ENCODE assay signal across 8 cellular contexts in genomic region chr10:70132098-70133029, GRCh38. TPM values are rescaled to one million over a fixed set of nuclear protein-coding genes. Genes with fewer than 3 reads are reported as not detected.
DNase-seq lines count a peak whose midpoint lies in the region; ATAC-seq lines count a peak whose summit lies in the region.

Gene AIFM2 (minus strand): TSS chr10:70132825. CDS start chr10:70124084, 8,741 bp downstream.

- peak within 1 kb of the TSS; percentile 87 for H3K27ac Mint-ChIP-seq in activated CD4-positive, alpha-beta T cell treated with anti-CD3 and anti-CD28 coated beads, Interleukin-2, amount 10 ng/mL, durations not matched to agents 24 days and 14 days
- peak within 1 kb of the TSS; percentile 94 for H3K27ac Mint-ChIP-seq in stimulated activated naive CD8-positive, alpha-beta T cell treated with anti-CD3 and anti-CD28 coated beads, Interleukin-15, Interleukin-2, amounts not matched to agents 100 ng/mL and 50 ng/mL, for 24 hours

- H3K27me3 ChIP-seq in effector memory CD4-positive, alpha-beta T cell (replicated peaks; ENCODE audit: control insufficient read depth, insufficient read depth, low read length, poor library complexity, severe bottlenecking), result no peaks in the 10 kb centered on the region

- H3K27ac ChIP-seq in effector memory CD4-positive, alpha-beta T cell (ENCODE audit: insufficient read depth, low read length, poor library complexity, severe bottlenecking), result no peak within 1 kb of the TSS

- H3K27me3 Mint-ChIP-seq in activated CD4-positive, alpha-beta T cell treated with anti-CD3 and anti-CD28 coated beads, Interleukin-2, amount 10 ng/mL, durations not matched to agents 24 days and 14 days, result peaks cover 2% of the 10 kb centered on the region
- H3K27me3 Mint-ChIP-seq in stimulated activated naive CD8-positive, alpha-beta T cell treated with anti-CD3 and anti-CD28 coated beads, Interleukin-15, Interleukin-2, amounts not matched to agents 100 ng/mL and 50 ng/mL, for 24 hours, result no peaks in the 10 kb centered on the region

- H3K4me3 ChIP-seq in effector memory CD4-positive, alpha-beta T cell (ENCODE audit: insufficient read depth, low read depth, low read length, poor library complexity, severe bottlenecking), result peak within 1 kb of the TSS; percentile 62

- no peaks in the 10 kb centered on the region for H3K9me3 Mint-ChIP-seq in activated CD4-positive, alpha-beta T cell treated with anti-CD3 and anti-CD28 coated beads, Interleukin-2, amount 10 ng/mL, durations not matched to agents 24 days and 14 days
- no peaks in the 10 kb centered on the region for H3K9me3 Mint-ChIP-seq in stimulated activated naive CD8-positive, alpha-beta T cell treated with anti-CD3 and anti-CD28 coated beads, Interleukin-15, Interleukin-2, amounts not matched to agents 100 ng/mL and 50 ng/mL, for 24 hours

- H3K4me1 ChIP-seq in effector memory CD4-positive, alpha-beta T cell (ENCODE audit: control insufficient read depth, insufficient read depth, low read length, poor library complexity, severe bottlenecking), result peaks cover 9% of the 10 kb centered on the region

- peak; percentile 75 for ATAC-seq in GM21717 (IDR thresholded peaks at IDR 0.05; ENCODE audit: unreplicated experiment)

- no peaks in the 10 kb centered on the region for H3K9me3 ChIP-seq in effector memory CD4-positive, alpha-beta T cell (ENCODE audit: control insufficient read depth, low read length)

- peak; percentile 23 for DNase-seq in DMS79 treated with DMSO at 0.1 percent for 48 hours (lab: John Stamatoyannopoulos, UW)
- no peak for DNase-seq in DMS79 (lab: John Stamatoyannopoulos, UW)
- peak; percentile 73 for DNase-seq in HuH-7 (ENCODE audit: low spot score)
- peak; percentile 82 for DNase-seq in activated CD4-positive, alpha-beta T cell treated with anti-CD3 and anti-CD28 coated beads, Interleukin-2, amount 10 ng/mL, durations not matched to agents 24 days and 14 days
- no peak for DNase-seq in effector memory CD4-positive, alpha-beta T cell
- peak; percentile 37 for DNase-seq in medulla oblongata (ENCODE audit: extremely low spot score)

- intact Hi-C loops in activated CD4-positive, alpha-beta T cell treated with anti-CD3 and anti-CD28 coated beads, Interleukin-2, amount 10 ng/mL, durations not matched to agents 24 days and 14 days (cut with micrococcal nuclease), result loop anchor here (1.0 kb wide), 1 partner anchor 14 kb away; the partner anchor contains the start of gene TYSND1

- peak within 1 kb of the TSS; percentile 88 for H3K4me3 Mint-ChIP-seq in activated CD4-positive, alpha-beta T cell treated with anti-CD3 and anti-CD28 coated beads, Interleukin-2, amount 10 ng/mL, durations not matched to agents 24 days and 14 days
- peak within 1 kb of the TSS; percentile 90 for H3K4me3 Mint-ChIP-seq in stimulated activated naive CD8-positive, alpha-beta T cell treated with anti-CD3 and anti-CD28 coated beads, Interleukin-15, Interleukin-2, amounts not matched to agents 100 ng/mL and 50 ng/mL, for 24 hours

- H3K36me3 ChIP-seq in effector memory CD4-positive, alpha-beta T cell (ENCODE audit: control insufficient read depth, insufficient read depth, low read length), result no peaks in the 10 kb centered on the region

- H3K4me1 Mint-ChIP-seq in activated CD4-positive, alpha-beta T cell treated with anti-CD3 and anti-CD28 coated beads, Interleukin-2, amount 10 ng/mL, durations not matched to agents 24 days and 14 days, result peaks cover 13% of the 10 kb centered on the region
- peaks cover 30% of the 10 kb centered on the region for H3K4me1 Mint-ChIP-seq in stimulated activated naive CD8-positive, alpha-beta T cell treated with anti-CD3 and anti-CD28 coated beads, Interleukin-15, Interleukin-2, amounts not matched to agents 100 ng/mL and 50 ng/mL, for 24 hours (ENCODE audit: low read depth)

- H3K36me3 Mint-ChIP-seq in activated CD4-positive, alpha-beta T cell treated with anti-CD3 and anti-CD28 coated beads, Interleukin-2, amount 10 ng/mL, durations not matched to agents 24 days and 14 days (ENCODE audit: low read depth), result peaks cover 3% of the 10 kb centered on the region
- H3K36me3 Mint-ChIP-seq in stimulated activated naive CD8-positive, alpha-beta T cell treated with anti-CD3 and anti-CD28 coated beads, Interleukin-15, Interleukin-2, amounts not matched to agents 100 ng/mL and 50 ng/mL, for 24 hours (ENCODE audit: low read depth), result peaks cover 12% of the 10 kb centered on the region

RNA-seq across cellular contexts. Expression of gene AIFM2, which starts in this region (rescaled TPM):
- total RNA-seq in activated CD4-positive, alpha-beta T cell treated with anti-CD3 and anti-CD28 coated beads, Interleukin-2, amount 10 ng/mL, durations not matched to agents 24 days and 14 days, result 8.0 and 8.5 TPM in 2 replicates

Comparison
In these comparisons a context has a peak if more than half of its experiments do, and no peak if none do; other contexts are left out.
1. DNase-seq: peak in DMS79 treated with DMSO at 0.1 percent for 48 hours (single experiment), HuH-7 (single experiment), activated CD4-positive, alpha-beta T cell treated with anti-CD3 and anti-CD28 coated beads, Interleukin-2, amount 10 ng/mL, durations not matched to agents 24 days and 14 days (single experiment) and medulla oblongata (single experiment); none in DMS79 (single experiment) and effector memory CD4-positive, alpha-beta T cell (0 of 3).